ENCODE assay signal across 19 cellular contexts in the genomic region with DNA sequence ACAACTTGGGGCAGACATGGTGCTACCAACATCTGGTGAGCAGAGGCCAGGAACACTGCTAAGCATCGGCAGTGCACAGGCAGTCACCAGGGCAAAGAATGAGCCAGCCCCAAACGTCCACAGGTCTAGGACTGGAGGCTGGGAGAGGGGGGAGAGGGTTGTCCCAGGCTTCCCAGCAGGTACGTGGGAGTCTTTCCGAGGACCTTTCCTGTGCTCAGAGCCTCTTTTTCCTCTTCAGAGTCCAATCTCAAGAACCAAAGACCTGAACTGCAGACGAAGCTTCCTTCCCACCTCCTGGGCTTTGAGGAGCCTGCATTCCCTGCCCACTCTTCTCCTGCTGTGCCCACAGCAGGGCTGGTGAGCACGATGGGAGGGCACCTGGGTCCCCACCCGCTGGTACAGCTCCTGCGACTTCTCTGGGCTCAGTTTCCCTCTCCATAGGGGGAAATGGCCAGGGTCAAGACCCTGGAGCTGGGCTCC. TPM values are rescaled to one million over a fixed set of nuclear protein-coding genes. Genes with fewer than 3 reads are reported as not detected.
DNase-seq lines count a peak whose midpoint lies in the region; ATAC-seq and TF ChIP-seq lines count a peak whose summit lies in the region.
"Had no signal": no experiment of that assay in that cellular context is flagged by ENCODE, and none has a peak within 500 bp of the region (broad histone marks: within the 10 kb centered on the region; RNA-seq: fewer than 3 reads in every experiment).

No MANE protein-coding gene starts in this region.

- H2AK5ac ChIP-seq in neuronal stem cell (ENCODE audit: low read depth, low read length): peak overlapping the region; percentile 98

- peak overlapping the region; percentile 90 for H3K18ac ChIP-seq in neuronal stem cell (ENCODE audit: low read length)

- H4K91ac ChIP-seq in neuronal stem cell (ENCODE audit: low read depth, low read length, poor library complexity): peak overlapping the region; percentile 85

- DNase-seq in GM13976 (ENCODE audit: low spot score) (peak; percentile 25), H7 (peak; percentile 36), hepatocyte (ENCODE audit: low spot score) (no peak), neuronal stem cell (ENCODE audit: low spot score) (no peak), ACHN (no peak), OCI-M1 (lab: John Stamatoyannopoulos, UW) (no peak)
- no peak for DNase-seq in stimulated activated CD4-positive, alpha-beta T cell treated with anti-CD3 and anti-CD28 coated beads, Interleukin-4, amount 100 ng/mL, for 1 hour
- DNase-seq: DMS79, KBM-7, NCI-H1105, NCI-H2081, NCI-H2171 treated with DMSO at 0.1 percent for 48 hours, NCI-H446 treated with DMSO at 0.1 percent for 48 hours, Right ventricle myocardium superior had no signal

- no peak overlapping the region for H3K9ac ChIP-seq in neuronal stem cell (ENCODE audit: low read depth, low read length, poor library complexity)

- H3K4me2 ChIP-seq in hepatocyte (no peak overlapping the region), neuronal stem cell (ENCODE audit: insufficient read depth, low read length, poor library complexity, severe bottlenecking) (no peak overlapping the region)

- H3K4me3 ChIP-seq in H7 (ENCODE audit: insufficient read depth, low read depth, low read length): no peak overlapping the region
- H3K4me3 ChIP-seq in hepatocyte: no peak overlapping the region
- no peak overlapping the region for H3K4me3 ChIP-seq in neuronal stem cell (ENCODE audit: low read length in 2 of 2)
- H3K4me3 ChIP-seq: HAP-1, SK-N-MC had no signal

- H3K79me1 ChIP-seq in neuronal stem cell (ENCODE audit: low read depth, low read length): no peaks in the 10 kb centered on the region

- H3K23ac ChIP-seq in neuronal stem cell (ENCODE audit: low read depth, low read length, poor library complexity): peak overlapping the region; percentile 16

- no peaks in the 10 kb centered on the region for H3K9me2 ChIP-seq in hepatocyte (replicated peaks; ENCODE audit: insufficient read depth)

- H3K36me3 ChIP-seq in H7 (replicated peaks; ENCODE audit: control insufficient read depth, insufficient read depth, low read length) (no peaks in the 10 kb centered on the region), hepatocyte (replicated peaks; ENCODE audit: insufficient read depth, low read depth) (no peaks in the 10 kb centered on the region), neuronal stem cell (replicated peaks in 1 of 2; ENCODE audit: control insufficient read depth in 2 of 2, insufficient read depth in 2 of 2, low read length in 2 of 2) (no peaks in the 10 kb centered on the region)
- H3K36me3 ChIP-seq: HAP-1 had no signal

- peak overlapping the region; percentile 93 for H2BK120ac ChIP-seq in neuronal stem cell (ENCODE audit: low read depth, low read length)

- no peaks in the 10 kb centered on the region for H4K20me1 ChIP-seq in hepatocyte (ENCODE audit: insufficient read depth, poor library complexity, severe bottlenecking)

- no peak overlapping the region for H3K14ac ChIP-seq in neuronal stem cell (ENCODE audit: low read length)

- H2BK5ac ChIP-seq in neuronal stem cell (ENCODE audit: low read length): peak overlapping the region; percentile 62

- in situ Hi-C loops in GM13976 (cut with MboI; ENCODE audit: low sequenced_read_pairs, unreplicated experiment): no loop called here
- in situ Hi-C loops in ACHN (cut with HindIII; ENCODE audit: low pct_ligation_motif_present, low pct_unique_long_range_greater_than_20kb, low sequenced_read_pairs): no loop called here

- no peak overlapping the region for H3K4ac ChIP-seq in neuronal stem cell (ENCODE audit: low read length)

- H3K27ac ChIP-seq in hepatocyte (peak overlapping the region; percentile 96), neuronal stem cell (replicated peaks; ENCODE audit: low read length) (no peak overlapping the region)
- H3K27ac ChIP-seq: C4-2B, SK-N-MC had no signal

- peaks cover 21% of the 10 kb centered on the region for H3K4me1 ChIP-seq in hepatocyte (ENCODE audit: insufficient read depth)
- H3K4me1 ChIP-seq in neuronal stem cell (ENCODE audit: control insufficient read depth in 2 of 2, insufficient read depth in 1 of 2, low read depth in 1 of 2, low read length in 2 of 2): peaks cover 1 to 9% of the 10 kb centered on the region in 2 donors
- H3K4me1 ChIP-seq: HAP-1 had no signal

- ATAC-seq in HG02588 (IDR thresholded peaks at IDR 0.05; ENCODE audit: unreplicated experiment): no peak

- no peak overlapping the region for H4K8ac ChIP-seq in neuronal stem cell (ENCODE audit: low read depth, low read length)

- no peak overlapping the region for H2AFZ ChIP-seq in hepatocyte
- no peak overlapping the region for H2AFZ ChIP-seq in neuronal stem cell (ENCODE audit: low read length)

- peak overlapping the region; percentile 93 for H2BK15ac ChIP-seq in neuronal stem cell (ENCODE audit: low read length)

- H3K9me3 ChIP-seq in hepatocyte (ENCODE audit: low read depth): no peaks in the 10 kb centered on the region
- peaks cover 0 to 6% of the 10 kb centered on the region in 2 donors for H3K9me3 ChIP-seq in neuronal stem cell (replicated peaks in 1 of 2; ENCODE audit: control insufficient read depth in 2 of 2, insufficient read depth in 1 of 2, low read depth in 1 of 2, low read length in 2 of 2)
- H3K9me3 ChIP-seq: HAP-1 had no signal

- H3K27me3 ChIP-seq in H7 (ENCODE audit: control insufficient read depth, insufficient read depth, low read length) (no peaks in the 10 kb centered on the region), hepatocyte (no peaks in the 10 kb centered on the region), neuronal stem cell (ENCODE audit: control insufficient read depth in 3 of 3, insufficient read depth in 3 of 3, low read depth in 1 of 3, low read length in 3 of 3) (no peaks in the 10 kb centered on the region)

- 83% methylated on average over 8 of the region's 8 CpGs for WGBS in hepatocyte (ENCODE audit: low lambda C conversion rate, missing lambda C conversion rate)
- no CpG with 5 or more reads among the region's 8 CpGs for WGBS in neuronal stem cell (ENCODE audit: extremely low coverage in 2 of 2, insufficient read length in 2 of 2, insufficient replicate concordance in 1 of 2), 2 donors

- H3K79me2 ChIP-seq in hepatocyte: no peaks in the 10 kb centered on the region

- TF ChIP-seq CTCF in GM13976 (IDR thresholded peaks at IDR 0.05; ENCODE audit: borderline replicate concordance, control extremely low read depth, extremely low read depth, insufficient read depth, missing control alignments) (no peak), hepatocyte (IDR thresholded peaks at IDR 0.05; ENCODE audit: poor library complexity) (no peak)

- peak overlapping the region; percentile 30 for H2BK12ac ChIP-seq in neuronal stem cell (ENCODE audit: low read length)

RNA-seq across cellular contexts. Expression of a gene that starts 48.7 kb away (rescaled TPM):
- 0.37 and 1.5 TPM in 2 replicates for total RNA-seq in H7 (2014; rRNA removed; shearing (Covaris generic))
- total RNA-seq in hepatocyte: 1,033 and 1,378 TPM in 2 replicates
- polyA plus RNA-seq in hepatocyte: 3,299 and 3,695 TPM in 2 replicates
- polyA plus RNA-seq in neuronal stem cell (2013, experiment 1 of 2): 6,496 TPM
- 6,408 TPM for polyA plus RNA-seq in neuronal stem cell (2013, experiment 2 of 2)
- total RNA-seq: OCI-LY7 had no signal

RNA-seq across cellular contexts. Expression of a gene that starts 50.5 kb away (rescaled TPM):
- total RNA-seq in H7 (2014; rRNA removed; shearing (Covaris generic)): 0.04 and 0.31 TPM in 2 replicates
- total RNA-seq in hepatocyte: not detected in 2 replicates
- polyA plus RNA-seq in hepatocyte: 0.16 TPM in 1 of 2 replicates, not detected in the other
- polyA plus RNA-seq in neuronal stem cell (2013, experiment 1 of 2): 61.0 TPM
- polyA plus RNA-seq in neuronal stem cell (2013, experiment 2 of 2): 58.1 TPM
- total RNA-seq: OCI-LY7 had no signal

Comparison
In these comparisons a context has a peak if more than half of its experiments do, and no peak if none do; other contexts are left out.
1. DNase-seq: peak in GM13976 (single experiment) and H7 (single experiment); none in hepatocyte (single experiment), neuronal stem cell (single experiment), stimulated activated CD4-positive, alpha-beta T cell treated with anti-CD3 and anti-CD28 coated beads, Interleukin-4, amount 100 ng/mL, for 1 hour (single experiment), ACHN (single experiment) and OCI-M1 (single experiment).
2. RNA of a gene that starts 48.7 kb away (total RNA-seq): 1,033 to 1,378 TPM in hepatocyte; 0.37 to 1.5 TPM in H7; every median in the first group is over 100 times any median in the second.